Comparison of ENCODE assay signal across 8 cellular contexts in genomic region chr12:123436017-123436964, GRCh38. TPM values are rescaled to one million over a fixed set of nuclear protein-coding genes. Genes with fewer than 3 reads are reported as not detected.
DNase-seq lines count a peak whose midpoint lies in the region; ATAC-seq and TF ChIP-seq lines count a peak whose summit lies in the region.

Gene RILPL2, minus strand, starts transcription at chr12:123436684. Its CDS starts 264 bp downstream, at chr12:123436420.

- no peaks in the 10 kb centered on the region for H3K9me3 ChIP-seq in KOPT-K1 (ENCODE audit: insufficient read depth, low read length, poor library complexity, severe bottlenecking)
- no peaks in the 10 kb centered on the region for H3K9me3 ChIP-seq in adipocyte (ENCODE audit: control insufficient read depth, low read length)
- H3K9me3 ChIP-seq in upper lobe of left lung, result no peaks in the 10 kb centered on the region

- peak within 1 kb of the TSS; percentile 73 for H3K27ac ChIP-seq in KOPT-K1 (ENCODE audit: low read depth, low read length, poor library complexity, severe bottlenecking)
- peak within 1 kb of the TSS; percentile 92 to 98 (median 96) for H3K27ac ChIP-seq in upper lobe of left lung

- intact Hi-C loops in left cardiac atrium (cut with DNase I) (no loop called here), posterior vena cava (cut with DNase I) (loop anchor here in 1 of 2 donors (10.0 kb wide), 1 partner anchor 51 kb away; the partner anchor contains the start of gene KMT5A)

- H3K9ac ChIP-seq in adipocyte (ENCODE audit: low read length), result peak within 1 kb of the TSS; percentile 94

- H3K4me3 ChIP-seq in adipocyte (ENCODE audit: low read length) (peak within 1 kb of the TSS; percentile 98), upper lobe of left lung (peak within 1 kb of the TSS; percentile 76 to 94 (median 90))

- no peaks in the 10 kb centered on the region for H3K27me3 ChIP-seq in adipocyte (replicated peaks; ENCODE audit: control insufficient read depth, insufficient read depth, low read length)
- H3K27me3 ChIP-seq in upper lobe of left lung, result no peaks in the 10 kb centered on the region

- peak in 2 of 4 donors; percentile 70 to 86 for TF ChIP-seq EP300 in upper lobe of left lung (IDR thresholded peaks at IDR 0.05)

- peak in 3 of 4 donors; percentile 68 to 92 (median 72) for TF ChIP-seq POLR2A in upper lobe of left lung (IDR thresholded peaks at IDR 0.05)

- DNase-seq in GF-D8 (lab: John Stamatoyannopoulos, UW), result peak; percentile 97
- DNase-seq in SW480 (ENCODE audit: low spot score), result peak; percentile 81
- peak; percentile 93 for DNase-seq in adipocyte (ENCODE audit: low read depth)
- DNase-seq in left cardiac atrium, result peak; percentile 92
- DNase-seq in posterior vena cava (ENCODE audit: low spot score), result peak; percentile 98
- DNase-seq in upper lobe of left lung, result peak; percentile 98 to 99

- H3K4me1 ChIP-seq in adipocyte (ENCODE audit: control insufficient read depth, insufficient read depth, low read length) (peaks cover 16% of the 10 kb centered on the region), upper lobe of left lung (peaks cover 40 to 54% (median 44%) of the 10 kb centered on the region in 4 donors)

- H3K36me3 ChIP-seq in KOPT-K1 (ENCODE audit: insufficient read depth, low read length) (peaks cover under 1% of the 10 kb centered on the region; the same call in 1 of the 2 replicates), adipocyte (ENCODE audit: control insufficient read depth, insufficient read depth, low read length, severe bottlenecking) (no peaks in the 10 kb centered on the region), upper lobe of left lung (peaks cover 0 to 6% (median under 1%) of the 10 kb centered on the region in 4 donors)

- peak in 4 of 6 experiments; percentile 32 to 52 (median 34) for TF ChIP-seq CTCF in upper lobe of left lung (IDR thresholded peaks at IDR 0.05)

- WGBS in upper lobe of left lung, 2 donors, result 1% methylated on average over 28 to 69 of the region's 69 CpGs

- ATAC-seq in GM21825 (IDR thresholded peaks at IDR 0.05; ENCODE audit: unreplicated experiment) (peak; percentile 69), left cardiac atrium (peak; percentile 96 to 98), upper lobe of left lung (ENCODE audit: low FRiP score in 2 of 2) (peak; percentile 97)

RNA-seq across cellular contexts. Expression of gene RILPL2, which starts in this region (rescaled TPM):
- total RNA-seq in left cardiac atrium (1 to 10 TPM; 3.1 to 3.7 TPM), posterior vena cava (1 to 10 TPM; 4.8 to 5.3 TPM), upper lobe of left lung (10 to 100 TPM; 12.5 to 29.9 (median 14.6) TPM)

Comparison
In these comparisons a context has a peak if more than half of its experiments do, and no peak if none do; other contexts are left out.
1. Peak in every context shown above with its lines: DNase-seq, ATAC-seq, H3K4me3 ChIP-seq and H3K27ac ChIP-seq.